7 cellular contexts compared by ENCODE assay signal in genomic region chr17:30551274-30551662, GRCh38.
A peak's percentile ranks its signal among the peaks of the same experiment; 100 is the strongest.
DNase-seq lines count a peak whose midpoint lies in the region; FAIRE-seq and TF ChIP-seq lines count a peak whose summit lies in the region.
"Not testable (repeated sequence)": the region's sequence is repeated elsewhere in the genome, so short reads cannot be mapped to it uniquely, and the experiment has no call there.

No MANE protein-coding gene starts in this region.

- TF ChIP-seq CTCF in GM12865 (IDR thresholded peaks at IDR 0.05; ENCODE audit: insufficient read depth, low read depth, low read length, missing control alignments); Loucy (conservative IDR thresholded peaks at IDR 0.05; ENCODE audit: low read length); astrocyte (IDR thresholded peaks at IDR 0.05; ENCODE audit: insufficient read depth, low read depth, low read length); glutamatergic neuron (IDR thresholded peaks at IDR 0.05; ENCODE audit: partially characterized antibody, unreplicated experiment); neural progenitor cell (IDR thresholded peaks at IDR 0.05): not testable (repeated sequence)

- not testable (repeated sequence) for H3K27ac ChIP-seq in astrocyte (ENCODE audit: low read depth, low read length); neural progenitor cell

- H3F3A ChIP-seq in Loucy (ENCODE audit: low read depth); neural progenitor cell (ENCODE audit: low read depth): not testable (repeated sequence)

- H3K27ac Mint-ChIP-seq in astrocyte (ENCODE audit: unreplicated experiment), result not testable (repeated sequence)
- peak overlapping the region; percentile 44 for H3K27ac Mint-ChIP-seq in glutamatergic neuron (ENCODE audit: unreplicated experiment)
- H3K27ac Mint-ChIP-seq in neural progenitor cell, result peak overlapping the region; percentile 22

- H3K27me3 ChIP-seq in Loucy (ENCODE audit: insufficient read depth, low read length, poor library complexity, severe bottlenecking); astrocyte (ENCODE audit: insufficient read depth, low read length); neural progenitor cell: not testable (repeated sequence)

- H3K4me1 ChIP-seq in Loucy (ENCODE audit: insufficient read depth, low read length, poor library complexity, severe bottlenecking) (peaks cover 18% of the 10 kb centered on the region), astrocyte (ENCODE audit: insufficient read depth, low read length) (peaks cover 10% of the 10 kb centered on the region)
- H3K4me1 ChIP-seq in neural progenitor cell, result not testable (repeated sequence)

- not testable (repeated sequence) for H3K79me2 ChIP-seq in Loucy (ENCODE audit: insufficient read depth, low read length); astrocyte (ENCODE audit: insufficient read depth, low read length); neural progenitor cell (ENCODE audit: low read depth)

- not testable (repeated sequence) for H3K4me1 Mint-ChIP-seq in astrocyte (ENCODE audit: low read depth, unreplicated experiment); neural progenitor cell
- peaks cover 13% of the 10 kb centered on the region for H3K4me1 Mint-ChIP-seq in glutamatergic neuron (ENCODE audit: low read depth, unreplicated experiment)

- not testable (repeated sequence) for H3K9me3 Mint-ChIP-seq in astrocyte (ENCODE audit: unreplicated experiment); glutamatergic neuron (ENCODE audit: unreplicated experiment); neural progenitor cell

- not testable (repeated sequence) for H3K9me3 ChIP-seq in Loucy (ENCODE audit: insufficient read depth, low read depth, low read length); astrocyte (ENCODE audit: insufficient read depth, low read depth, low read length); neural progenitor cell (ENCODE audit: low read depth)

- H3K27me3 Mint-ChIP-seq in astrocyte (ENCODE audit: low read depth, unreplicated experiment), result peaks cover 21% of the 10 kb centered on the region
- H3K27me3 Mint-ChIP-seq in glutamatergic neuron (ENCODE audit: unreplicated experiment); neural progenitor cell (ENCODE audit: insufficient read depth, low read depth): not testable (repeated sequence)

- not testable (repeated sequence) for FAIRE-seq in astrocyte (lab: Jason Lieb, UNC)

- peak overlapping the region; percentile 86; the same call in 1 of the 2 replicates for H2AFZ ChIP-seq in Loucy (ENCODE audit: low read length)
- H2AFZ ChIP-seq in astrocyte (ENCODE audit: low read depth, low read length); neural progenitor cell (replicated peaks): not testable (repeated sequence)

- peak overlapping the region; percentile 59 for H3K9ac ChIP-seq in Loucy (ENCODE audit: low read depth, low read length, poor library complexity, severe bottlenecking)
- not testable (repeated sequence) for H3K9ac ChIP-seq in astrocyte (ENCODE audit: low read length); neural progenitor cell

- not testable (repeated sequence) for H3K36me3 Mint-ChIP-seq in astrocyte (ENCODE audit: low read depth, unreplicated experiment); glutamatergic neuron (ENCODE audit: unreplicated experiment); neural progenitor cell

- H3K9me2 ChIP-seq in Loucy (replicated peaks; ENCODE audit: low read depth, low read length), result not testable (repeated sequence)

- H4K20me1 ChIP-seq in Loucy (ENCODE audit: insufficient read depth, low read length, poor library complexity, severe bottlenecking); astrocyte (ENCODE audit: insufficient read depth, low read length); neural progenitor cell (ENCODE audit: low read depth): not testable (repeated sequence)

- not testable (repeated sequence) for H3K4me3 Mint-ChIP-seq in astrocyte (ENCODE audit: unreplicated experiment); neural progenitor cell
- peak overlapping the region; percentile 12 for H3K4me3 Mint-ChIP-seq in glutamatergic neuron (ENCODE audit: unreplicated experiment)

- H3K4me3 ChIP-seq in GM12865 (ENCODE audit: low read depth, low read length), result peak overlapping the region; percentile 36
- H3K4me3 ChIP-seq in Loucy (ENCODE audit: low read length, poor library complexity, severe bottlenecking), result peak overlapping the region; percentile 38
- not testable (repeated sequence) for H3K4me3 ChIP-seq in astrocyte (ENCODE audit: insufficient read depth, low read depth, low read length); neural progenitor cell

- DNase-seq in AML-193 (lab: John Stamatoyannopoulos, UW) (peak; percentile 29 to 47), GM12865 (ENCODE audit: low read depth) (peak; percentile 16), SKM-1 treated with dmso at 0.1 percent for 144 hours (lab: John Stamatoyannopoulos, UW; ENCODE audit: unreplicated experiment) (peak; percentile 61)
- not testable (repeated sequence) for DNase-seq in astrocyte (ENCODE audit: low read depth); glutamatergic neuron; neural progenitor cell (ENCODE audit: low spot score)

- H3K36me3 ChIP-seq in Loucy (ENCODE audit: insufficient read depth, low read length); astrocyte (ENCODE audit: insufficient read depth, low read length); neural progenitor cell: not testable (repeated sequence)

- peak overlapping the region; percentile 75 for H3K4me2 ChIP-seq in Loucy (ENCODE audit: low read depth, low read length, poor library complexity, severe bottlenecking)
- peak overlapping the region; percentile 45 for H3K4me2 ChIP-seq in astrocyte (ENCODE audit: low read length)
- not testable (repeated sequence) for H3K4me2 ChIP-seq in neural progenitor cell
